Comparison of ENCODE assay signal across 7 cellular contexts in the genomic region with DNA sequence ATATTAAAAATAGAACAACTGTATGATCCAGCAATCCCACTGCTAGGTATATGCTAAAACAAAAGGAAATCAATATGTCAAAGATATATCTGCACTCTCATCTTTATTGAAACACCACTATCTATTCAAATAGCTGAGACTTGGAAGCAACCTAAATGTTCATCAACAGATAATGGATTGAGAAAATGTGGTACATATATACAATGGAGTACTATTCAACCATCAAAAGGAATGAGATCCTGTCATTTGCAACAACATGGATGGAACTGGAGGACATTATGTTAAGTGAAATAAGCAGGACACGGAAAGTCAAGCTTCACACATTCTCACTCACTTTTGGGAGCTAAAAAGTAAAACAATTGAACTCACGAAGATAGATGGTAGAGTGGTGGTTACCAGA.
"Had no signal": no experiment of that assay in that cellular context is flagged by ENCODE, and none has a peak within 500 bp of the region (broad histone marks: within the 10 kb centered on the region; RNA-seq: fewer than 3 reads in every experiment).

No MANE protein-coding gene starts in this region.

- H3K4me3 ChIP-seq: K562 had no signal

- H3K4me2 ChIP-seq: KMS-11 had no signal

- ATAC-seq: HepG2, K562 had no signal

- DNase-seq: IMR-90, KBM-7, KG1 had no signal

- H3K27ac ChIP-seq: HL-60, KMS-11 had no signal

- H3K9ac ChIP-seq: KMS-11 had no signal
